Comparison of ENCODE assay signal across 23 cellular contexts in genomic region chr7:154430640-154431039, GRCh38.
"Had no signal": no experiment of that assay in that cellular context is flagged by ENCODE, and none has a peak within 500 bp of the region (broad histone marks: within the 10 kb centered on the region; RNA-seq: fewer than 3 reads in every experiment).

No MANE protein-coding gene starts in this region.

- H3K27ac ChIP-seq: coronary artery, esophagus muscularis mucosa, foreskin keratinocyte, heart right ventricle, left lung, lower lobe of right lung had no signal

- FAIRE-seq: colon, endothelial cell of umbilical vein, frontal cortex, islet of Langerhans, keratinocyte had no signal

- H3K36me3 ChIP-seq: esophagus muscularis mucosa, heart right ventricle, left lung, lower lobe of right lung had no signal

- H3K4me3 Mint-ChIP-seq: mesothelial cell of epicardium, naive B cell had no signal

- H3K27me3 ChIP-seq: dorsolateral prefrontal cortex, esophagus muscularis mucosa, foreskin keratinocyte, heart right ventricle, left lung had no signal

- ATAC-seq: foreskin keratinocyte, heart right ventricle, left cardiac atrium, left lung, left ventricle myocardium superior, mucosa of descending colon had no signal

- H3K4me3 ChIP-seq: coronary artery, dorsolateral prefrontal cortex, esophagus muscularis mucosa, heart right ventricle, left lung, lower lobe of right lung, mucosa of descending colon had no signal

- H3K27ac Mint-ChIP-seq: mesothelial cell of epicardium, naive B cell had no signal

- H3K27me3 Mint-ChIP-seq: naive B cell had no signal

- H3K9me3 ChIP-seq: esophagus muscularis mucosa, lower lobe of right lung, mucosa of descending colon had no signal

- H3K4me1 ChIP-seq: foreskin keratinocyte, heart right ventricle, left lung, lower lobe of right lung had no signal

- H3K4me1 Mint-ChIP-seq: mesothelial cell of epicardium, naive B cell had no signal

- H3K9me3 Mint-ChIP-seq: mesothelial cell of epicardium had no signal

- DNase-seq: dermis blood vessel endothelial cell; dorsolateral prefrontal cortex; effector CD4-positive, alpha-beta T cell; effector memory CD4-positive, alpha-beta T cell; foreskin keratinocyte; glutamatergic neuron; heart right ventricle; hippocampal formation; left cardiac atrium; left lung; left ventricle myocardium superior; lower lobe of right lung; mesenchymal stem cell; mucosa of descending colon; naive B cell had no signal

- H3K36me3 Mint-ChIP-seq: mesothelial cell of epicardium, naive B cell had no signal
